8 cellular contexts compared by ENCODE assay signal in genomic region chr1:206479164-206480125, GRCh38. TPM values are rescaled to one million over a fixed set of nuclear protein-coding genes. Genes with fewer than 3 reads are reported as not detected.
DNase-seq lines count a peak whose midpoint lies in the region; ATAC-seq and TF ChIP-seq lines count a peak whose summit lies in the region.

No MANE protein-coding gene starts in this region.

- H3K36me3 ChIP-seq in MG63 (peaks cover 9% of the 10 kb centered on the region), SJCRH30 (no peaks in the 10 kb centered on the region), ovary (no peaks in the 10 kb centered on the region), aorta (ENCODE audit: control insufficient read depth in 1 of 2, insufficient read depth in 2 of 2, low read length in 1 of 2) (no peaks in the 10 kb centered on the region)

- H3K27me3 ChIP-seq in MG63 (no peaks in the 10 kb centered on the region), SJCRH30 (no peaks in the 10 kb centered on the region), ovary (no peaks in the 10 kb centered on the region), aorta (ENCODE audit: control insufficient read depth in 1 of 2, insufficient read depth in 2 of 2, low read length in 1 of 2) (no peaks in the 10 kb centered on the region)

- H3K9me3 ChIP-seq in MG63: no peaks in the 10 kb centered on the region
- H3K9me3 ChIP-seq in SJCRH30 (replicated peaks): no peaks in the 10 kb centered on the region
- no peaks in the 10 kb centered on the region for H3K9me3 ChIP-seq in ovary
- no peaks in the 10 kb centered on the region for H3K9me3 ChIP-seq in aorta (ENCODE audit: control insufficient read depth, low read length)

- H3K4me3 ChIP-seq in MG63 (no peak overlapping the region), SJCRH30 (no peak overlapping the region), foreskin fibroblast (ENCODE audit: low read depth in 1 of 2, low read length in 2 of 2) (no peak overlapping the region), ovary (no peak overlapping the region), aorta (ENCODE audit: low read length in 2 of 2) (no peak overlapping the region)

- intact Hi-C loops in ovary (cut with DNase I): loop anchor here in 2 of 4 donors (10.0 kb wide), 2 partner anchors 185 to 435 kb away; no protein-coding TSS in a partner anchor
- intact Hi-C loops in aorta (cut with DNase I): loop anchor here (5.0 to 10.0 kb wide), 2 partner anchors 185 to 433 kb away; no protein-coding TSS in a partner anchor

- 69 to 76% (median 73%) methylated on average over 13 to 14 of the region's 14 CpGs for WGBS in ovary, 3 donors
- 72 to 76% methylated on average over 13 to 14 of the region's 14 CpGs for WGBS in aorta, 2 donors

- TF ChIP-seq CTCF in foreskin fibroblast (IDR thresholded peaks at IDR 0.05; ENCODE audit: low read depth, low read length): peak; percentile 79
- TF ChIP-seq CTCF in ovary (IDR thresholded peaks at IDR 0.05): peak; percentile 59 to 76 (median 69)

- H3K4me1 ChIP-seq in SJCRH30 (no peaks in the 10 kb centered on the region), ovary (ENCODE audit: insufficient read depth) (no peaks in the 10 kb centered on the region), aorta (ENCODE audit: control insufficient read depth in 1 of 2, insufficient read depth in 2 of 2, low read length in 2 of 2) (no peaks in the 10 kb centered on the region)

- DNase-seq in ELF-1 (ENCODE audit: low read depth, low spot score) (peak; percentile 73), MG63 (peak; percentile 54), SJCRH30 (peak; percentile 83 to 92), foreskin fibroblast (peak; percentile 56 to 87), ovary (peak; percentile 61 to 80 (median 79)), aorta (peak; percentile 71 to 88)
- peak; percentile 49 for DNase-seq in activated T-helper 9 cell treated with anti-CD3 and anti-CD28 coated beads, Interleukin-2, amount 50 U/mL, for 16 hours (ENCODE audit: low read depth)

- ATAC-seq in aorta (ENCODE audit: low FRiP score): peak; percentile 53
- ATAC-seq in HG03097 (IDR thresholded peaks at IDR 0.05; ENCODE audit: low FRiP score, unreplicated experiment): no peak

- TF ChIP-seq EP300 in ovary (IDR thresholded peaks at IDR 0.05): no peak

- H3K27ac ChIP-seq in SJCRH30: no peak overlapping the region
- H3K27ac ChIP-seq in ovary: no peak overlapping the region
- H3K27ac ChIP-seq in aorta (ENCODE audit: low read depth in 1 of 2, low read length in 2 of 2): no peak overlapping the region

- no peak for TF ChIP-seq POLR2A in ovary (IDR thresholded peaks at IDR 0.05)

RNA-seq across cellular contexts. Expression of gene IKBKE, which starts 9.2 kb away (rescaled TPM):
- 5.5 and 12.9 TPM in 2 replicates for total RNA-seq in MG63 (2014; rRNA removed; shearing (Covaris generic); ENCODE audit: low replicate concordance)
- total RNA-seq in SJCRH30 (2014; rRNA removed; shearing (Covaris generic)): 3.1 and 3.5 TPM in 2 replicates
- total RNA-seq in ovary (1 to 10 TPM in 6 of 7 donors, under 1 TPM in 1; 0.86 to 3.9 (median 2.6) TPM), aorta (10 to 100 TPM in 1 of 2 donors, 1 to 10 TPM in 1; 5.9 to 10.3 TPM)
- polyA plus RNA-seq in ovary (1 to 10 TPM; 1.2 to 1.3 TPM), aorta (1 to 10 TPM; 4.3 to 4.5 TPM)

RNA-seq across cellular contexts. Expression of gene RASSF5, which starts 27.9 kb away (rescaled TPM):
- 0.12 and 1.3 TPM in 2 replicates for total RNA-seq in MG63 (2014; rRNA removed; shearing (Covaris generic); ENCODE audit: low replicate concordance)
- 9.5 TPM in 2 replicates for total RNA-seq in SJCRH30 (2014; rRNA removed; shearing (Covaris generic))
- total RNA-seq in ovary (10 to 100 TPM in 1 of 7 donors, 1 to 10 TPM in 6; 1.9 to 11.8 (median 5.3) TPM), aorta (10 to 100 TPM; 14.8 to 18.2 TPM)
- polyA plus RNA-seq in ovary (1 to 10 TPM; 1.8 to 9.0 TPM), aorta (1 to 10 TPM; 2.1 to 5.1 TPM)
